7 cellular contexts compared by ENCODE assay signal in the genomic region with DNA sequence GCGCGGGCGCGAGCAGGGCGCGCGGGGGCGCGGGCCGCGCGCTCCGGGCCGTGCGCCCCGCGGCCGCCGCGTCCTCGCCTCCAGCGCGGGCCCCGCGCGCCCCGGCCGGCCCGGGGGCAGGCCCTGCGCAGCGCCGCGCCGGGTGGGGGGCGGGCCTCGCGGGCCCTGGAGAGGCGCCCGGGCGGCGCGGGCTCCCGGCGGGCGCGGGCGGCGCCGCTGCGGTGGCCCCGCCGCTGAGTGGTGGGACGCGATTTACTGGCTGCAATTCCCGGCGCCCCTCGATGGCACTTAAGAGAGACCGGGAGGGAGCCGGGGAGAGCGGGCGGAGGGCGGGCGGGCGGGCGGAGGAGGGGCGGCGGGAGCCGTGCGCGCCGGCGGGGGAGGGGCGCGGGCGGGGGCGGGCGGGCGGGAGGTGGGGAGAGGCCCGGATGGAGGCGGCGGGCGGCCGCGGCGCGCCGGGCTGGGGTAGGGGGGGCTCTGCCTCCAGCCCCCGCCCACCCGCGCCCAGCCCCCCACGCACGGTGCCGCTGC.
DNase-seq lines count a peak whose midpoint lies in the region; ATAC-seq and TF ChIP-seq lines count a peak whose summit lies in the region.

No MANE protein-coding gene starts in this region.

- H3K14ac ChIP-seq in IMR-90 (replicated peaks; ENCODE audit: low read depth, low read length) = no peak overlapping the region
- no peak overlapping the region for H3K14ac ChIP-seq in neuronal stem cell (ENCODE audit: low read length)

- no peaks in the 10 kb centered on the region for H3K4me1 Mint-ChIP-seq in central memory CD8-positive, alpha-beta T cell

- H4K8ac ChIP-seq in IMR-90 (ENCODE audit: low read depth in 2 of 2, low read length in 2 of 2) (no peak overlapping the region; a peak in 2 of 4 replicates), neuronal stem cell (ENCODE audit: low read depth, low read length) (no peak overlapping the region)

- H3K9me1 ChIP-seq in IMR-90 (ENCODE audit: insufficient read depth, low read length) = no peaks in the 10 kb centered on the region

- no peak overlapping the region for H4K91ac ChIP-seq in IMR-90 (ENCODE audit: insufficient read depth, low read depth, low read length)
- no peak overlapping the region for H4K91ac ChIP-seq in neuronal stem cell (ENCODE audit: low read depth, low read length, poor library complexity)

- H2BK12ac ChIP-seq in neuronal stem cell (ENCODE audit: low read length) = no peak overlapping the region

- H2BK15ac ChIP-seq in IMR-90 (ENCODE audit: low read depth, low read length) (no peak overlapping the region), neuronal stem cell (ENCODE audit: low read length) (no peak overlapping the region)

- H3K4me3 Mint-ChIP-seq in central memory CD8-positive, alpha-beta T cell = peak overlapping the region; percentile 62

- H3K9me3 Mint-ChIP-seq in central memory CD8-positive, alpha-beta T cell = no peaks in the 10 kb centered on the region

- no peaks in the 10 kb centered on the region for H3K36me3 ChIP-seq in IMR-90 (ENCODE audit: control insufficient read depth, insufficient read depth, low read length)
- no peaks in the 10 kb centered on the region for H3K36me3 ChIP-seq in neuronal stem cell (replicated peaks in 1 of 2; ENCODE audit: control insufficient read depth in 2 of 2, insufficient read depth in 2 of 2, low read length in 2 of 2)

- no peak overlapping the region for H3K4ac ChIP-seq in IMR-90 (ENCODE audit: low read depth, low read length)
- H3K4ac ChIP-seq in neuronal stem cell (ENCODE audit: low read length) = no peak overlapping the region

- no peak overlapping the region for H2BK120ac ChIP-seq in IMR-90 (ENCODE audit: low read depth, low read length)
- H2BK120ac ChIP-seq in neuronal stem cell (ENCODE audit: low read depth, low read length) = no peak overlapping the region

- H3K4me2 ChIP-seq in IMR-90 (ENCODE audit: low read depth, low read length) (no peak overlapping the region), neuronal stem cell (ENCODE audit: insufficient read depth, low read length, poor library complexity, severe bottlenecking) (peak overlapping the region; percentile 52)

- peaks cover 19% of the 10 kb centered on the region; the same call in 1 of the 2 replicates for H3K27me3 ChIP-seq in IMR-90 (ENCODE audit: control insufficient read depth, insufficient read depth, low read length)
- H3K27me3 ChIP-seq in neuronal stem cell (ENCODE audit: control insufficient read depth in 3 of 3, insufficient read depth in 3 of 3, low read depth in 1 of 3, low read length in 3 of 3) = peaks cover 0 to 5% (median 0%) of the 10 kb centered on the region in 3 experiments

- dilution Hi-C loops in IMR-90 (cut with HindIII; ENCODE audit: low sequenced_read_pairs, unreplicated experiment) = no loop called here

- WGBS in IMR-90 (ENCODE audit: extremely low coverage in 2 of 2, insufficient read length in 1 of 2), 2 experiments = no CpG with 5 or more reads among the region's 93 CpGs
- WGBS in neuronal stem cell (ENCODE audit: extremely low coverage in 2 of 2, insufficient read length in 2 of 2, insufficient replicate concordance in 1 of 2), 2 donors = no CpG with 5 or more reads among the region's 93 CpGs

- 0 out of 2 replicates have a peak, but pooled peaks cover 3% of the 10 kb centered on the region for H4K20me1 ChIP-seq in IMR-90 (ENCODE audit: insufficient read depth, low read length)

- peaks cover 2% of the 10 kb centered on the region for H3K36me3 Mint-ChIP-seq in central memory CD8-positive, alpha-beta T cell (ENCODE audit: insufficient read depth)

- H3K4me1 ChIP-seq in IMR-90 (ENCODE audit: control insufficient read depth, insufficient read depth, low read length) (peaks cover 2% of the 10 kb centered on the region), neuronal stem cell (ENCODE audit: control insufficient read depth in 2 of 2, insufficient read depth in 1 of 2, low read depth in 1 of 2, low read length in 2 of 2) (peaks cover 18 to 36% of the 10 kb centered on the region in 2 donors)

- no peak overlapping the region for H3K23ac ChIP-seq in IMR-90 (ENCODE audit: low read depth, low read length)
- H3K23ac ChIP-seq in neuronal stem cell (ENCODE audit: low read depth, low read length, poor library complexity) = no peak overlapping the region

- no peak overlapping the region for H3K56ac ChIP-seq in IMR-90 (ENCODE audit: extremely low read depth, insufficient read depth, low read length)

- CTCF ChIA-PET in IMR-90 (lab: Yijun Ruan, JAX) = no interaction called here

- H2AK5ac ChIP-seq in IMR-90 (ENCODE audit: low read depth, low read length) (no peak overlapping the region), neuronal stem cell (ENCODE audit: low read depth, low read length) (no peak overlapping the region)

- DNase-seq in COLO668 (lab: John Stamatoyannopoulos, UW; ENCODE audit: unreplicated experiment) = peak; percentile 75
- no peak for DNase-seq in IMR-90
- no peak for DNase-seq in central memory CD8-positive, alpha-beta T cell (ENCODE audit: low spot score in 2 of 2)
- no peak for DNase-seq in neuronal stem cell (ENCODE audit: low spot score)
- DNase-seq in glomerular visceral epithelial cell (ENCODE audit: extremely low spot score) = no peak
- no peak for DNase-seq in superior temporal gyrus (ENCODE audit: extremely low spot score)
- no peak for DNase-seq in NCI-H524 treated with DMSO at 0.1 percent for 48 hours (lab: John Stamatoyannopoulos, UW)

- no peak for TF ChIP-seq POLR2A in IMR-90 (IDR thresholded peaks at IDR 0.05; ENCODE audit: low read depth, low read length)

- no peaks in the 10 kb centered on the region for H3K27me3 Mint-ChIP-seq in central memory CD8-positive, alpha-beta T cell

- H3K9ac ChIP-seq in IMR-90 (ENCODE audit: low read depth, low read length) (no peak overlapping the region), neuronal stem cell (ENCODE audit: low read depth, low read length, poor library complexity) (no peak overlapping the region)

- POLR2A ChIA-PET in IMR-90 (lab: Charles Lee; ENCODE audit: unreplicated experiment) = no interaction called here

- H2AFZ ChIP-seq in IMR-90 (replicated peaks; ENCODE audit: low read length, poor library complexity) (peak overlapping the region; percentile 85), neuronal stem cell (ENCODE audit: low read length) (no peak overlapping the region)

- H3K79me1 ChIP-seq in IMR-90 (ENCODE audit: low read depth in 1 of 2, low read length in 2 of 2) (no peaks in the 10 kb centered on the region), neuronal stem cell (ENCODE audit: low read depth, low read length) (peaks cover 6% of the 10 kb centered on the region)

- H3K27ac Mint-ChIP-seq in central memory CD8-positive, alpha-beta T cell (ENCODE audit: low read depth) = no peak overlapping the region

- H3K18ac ChIP-seq in IMR-90 (ENCODE audit: low read depth, low read length) = no peak overlapping the region
- no peak overlapping the region for H3K18ac ChIP-seq in neuronal stem cell (ENCODE audit: low read length)

- no peak overlapping the region for H2BK20ac ChIP-seq in IMR-90 (ENCODE audit: low read depth, low read length)

- H2AK9ac ChIP-seq in IMR-90 (replicated peaks; ENCODE audit: low read depth, low read length, poor library complexity) = no peak overlapping the region

- H3K4me3 ChIP-seq in IMR-90 (ENCODE audit: insufficient read depth, low read depth, low read length) (peak overlapping the region; percentile 62), neuronal stem cell (ENCODE audit: low read length in 2 of 2) (peak overlapping the region; percentile 58 to 76)

- BruUV-seq in IMR-90 (replicated peaks; lab: Mats Ljungman, UMichigan) = no TSS peak

- intact Hi-C loops in IMR-90 (cut with micrococcal nuclease) = no loop called here

- TF ChIP-seq CTCF in IMR-90 (conservative IDR thresholded peaks at IDR 0.05; ENCODE audit: low read depth, low read length) = no peak

- TF ChIP-seq RAD21 in IMR-90 (IDR thresholded peaks at IDR 0.05; ENCODE audit: low read length) = no peak

- in situ Hi-C loops in IMR-90 (cut with MboI; ENCODE audit: low sequenced_read_pairs) = no loop called here

- ATAC-seq in IMR-90 (ENCODE audit: low read depth) = peak; percentile 85
- peak; percentile 72 for ATAC-seq in central memory CD8-positive, alpha-beta T cell (replicated peaks; ENCODE audit: extremely low read depth, poor library complexity, severe bottlenecking)

- H4K5ac ChIP-seq in IMR-90 (ENCODE audit: low read depth, low read length) = no peak overlapping the region

- H3K9me3 ChIP-seq in IMR-90 (ENCODE audit: control insufficient read depth, insufficient read depth, low read length) (no peaks in the 10 kb centered on the region), neuronal stem cell (replicated peaks in 1 of 2; ENCODE audit: control insufficient read depth in 2 of 2, insufficient read depth in 1 of 2, low read depth in 1 of 2, low read length in 2 of 2) (no peaks in the 10 kb centered on the region)

- H3K27ac ChIP-seq in IMR-90 (ENCODE audit: insufficient read depth, low read length) (no peak overlapping the region), neuronal stem cell (replicated peaks; ENCODE audit: low read length) (no peak overlapping the region)

- H2BK5ac ChIP-seq in IMR-90 (ENCODE audit: low read depth, low read length, poor library complexity, severe bottlenecking) (no peak overlapping the region), neuronal stem cell (ENCODE audit: low read length) (no peak overlapping the region)

TF ChIP-seq in IMR-90, 13 proteins besides CTCF, POLR2A, EP300 and RAD21:
- TF ChIP-seq MXI1 (IDR thresholded peaks at IDR 0.05; ENCODE audit: borderline replicate concordance, low read depth, low read length) (no peak), MAZ (IDR thresholded peaks at IDR 0.05; ENCODE audit: borderline replicate concordance, low read depth, low read length) (peak; percentile 10; the same call in 1 of the 2 replicates)
